In genomic region chr14:96575233-96575632, GRCh38 we compare ENCODE assay signal across 2 cellular contexts.
TF ChIP-seq lines count a peak whose summit lies in the region.

No MANE protein-coding gene starts in this region.

TF ChIP-seq in HEK293, 187 proteins besides CTCF, POLR2A, EP300 and RAD21 (continued from another document):
- TF ChIP-seq ZBTB49 (tag by site-specific recombination; IDR thresholded peaks at IDR 0.05; ENCODE audit: low read depth) (no peak), YY2 (tag by site-specific recombination; IDR thresholded peaks at IDR 0.05) (no peak), ZNF184 (tag by site-specific recombination; IDR thresholded peaks at IDR 0.05) (no peak), ZNF19 (tag by site-specific recombination; IDR thresholded peaks at IDR 0.05; ENCODE audit: low read depth) (no peak), ZNF18 (tag by site-specific recombination; IDR thresholded peaks at IDR 0.05) (peak; percentile 96), KLF16 (tag by site-specific recombination; IDR thresholded peaks at IDR 0.05) (0 out of 2 replicates have a peak, but pooled peaks have one; percentile 1), INSM2 (tag by site-specific recombination; IDR thresholded peaks at IDR 0.05) (no peak), ZBTB10 (tag by site-specific recombination; IDR thresholded peaks at IDR 0.05) (no peak), AEBP2 (tag by site-specific recombination; IDR thresholded peaks at IDR 0.05; ENCODE audit: borderline replicate concordance) (no peak), ZNF223 (tag by site-specific recombination; IDR thresholded peaks at IDR 0.05) (no peak), ZNF175 (tag by site-specific recombination; IDR thresholded peaks at IDR 0.05) (no peak), ZNF433 (tag by site-specific recombination; IDR thresholded peaks at IDR 0.05; ENCODE audit: low read depth) (no peak), PRDM6 (tag by site-specific recombination; IDR thresholded peaks at IDR 0.05) (no peak), ZIC2 (tag by site-specific recombination; IDR thresholded peaks at IDR 0.05) (no peak)

TF ChIP-seq in K562, 482 proteins besides CTCF, POLR2A, EP300 and RAD21:
- TF ChIP-seq RERE (CRISPR knock-in tag; IDR thresholded peaks at IDR 0.05; ENCODE audit: borderline replicate concordance) (no peak), HMBOX1 (IDR thresholded peaks at IDR 0.05) (peak; percentile 41)
